In genomic region chr17:6110088-6110487, GRCh38 we compare ENCODE assay signal across 15 cellular contexts. TPM values are rescaled to one million over a fixed set of nuclear protein-coding genes. Genes with fewer than 3 reads are reported as not detected.
"Had no signal": no experiment of that assay in that cellular context is flagged by ENCODE, and none has a peak within 500 bp of the region (broad histone marks: within the 10 kb centered on the region; RNA-seq: fewer than 3 reads in every experiment).

No MANE protein-coding gene starts in this region.

- DNase-seq: activated CD8-positive, alpha-beta memory T cell treated with anti-CD3 and anti-CD28 coated beads, Interleukin-2, amount 50 U/mL, for 4 hours; activated naive CD4-positive, alpha-beta T cell treated with anti-CD3 and anti-CD28 coated beads, Interleukin-2, amount 10 ng/mL, durations not matched to agents 7 days and 5 days; amygdala; immature natural killer cell; left cardiac atrium; nephron progenitor cell; sigmoid colon; stimulated activated CD4-positive, alpha-beta T cell treated with anti-CD3 and anti-CD28 coated beads, Interleukin-4, amount 100 ng/mL, for 24 hours; tibial artery had no signal

- ATAC-seq: esophagus mucosa, left cardiac atrium, SK-N-SH treated with all-trans-retinoic acid at 6 μM for 48 hours, WTC11 had no signal

- H3K27ac ChIP-seq: sigmoid colon, tibial artery, vagina had no signal

- H3K4me1 ChIP-seq: sigmoid colon, tibial artery, vagina had no signal

- H3K9me3 ChIP-seq: sigmoid colon, tibial artery, vagina had no signal

- H3K4me3 ChIP-seq: sigmoid colon, tibial artery, vagina had no signal

- H3K27me3 ChIP-seq: sigmoid colon, tibial artery, vagina had no signal

- H3K36me3 ChIP-seq: sigmoid colon, vagina had no signal

RNA-seq across cellular contexts. Expression of gene WSCD1, which starts 39.9 kb away (rescaled TPM):
- total RNA-seq: osteoblast; T-helper 1 cell treated with Interleukin-12 subunit alpha and Interleukin-12 subunit beta and Interleukin-4 antibody, amounts not matched to agents 30 ng/mL and 1 ng/mL, for 36 hours had no signal
